ENCODE assay signal across 8 cellular contexts in the genomic region with DNA sequence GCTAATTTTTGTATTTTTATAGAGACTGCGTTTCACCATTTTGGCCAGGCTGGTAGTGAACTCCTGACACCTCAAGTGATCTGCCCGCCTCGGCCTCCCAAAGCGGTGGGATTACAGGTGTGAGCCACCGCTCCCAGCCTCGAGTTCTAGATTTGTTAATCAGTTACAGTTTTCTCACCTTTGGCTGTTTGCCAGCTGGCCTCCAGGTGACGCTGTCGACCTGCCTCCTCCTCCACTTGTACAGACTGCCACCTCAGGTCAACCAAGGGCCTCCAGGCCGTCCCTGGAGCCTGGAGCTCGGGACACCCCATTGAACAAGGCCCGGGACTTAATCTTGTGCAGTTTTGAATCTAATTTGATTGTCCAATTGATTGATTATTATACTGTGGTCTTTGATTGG. TPM values are rescaled to one million over a fixed set of nuclear protein-coding genes. Genes with fewer than 3 reads are reported as not detected.
DNase-seq lines count a peak whose midpoint lies in the region; ATAC-seq and TF ChIP-seq lines count a peak whose summit lies in the region.

No MANE protein-coding gene starts in this region.

- H3K4me1 ChIP-seq in left ventricle myocardium inferior = peaks cover 4% of the 10 kb centered on the region

- ATAC-seq in GM21529 (IDR thresholded peaks at IDR 0.05; ENCODE audit: unreplicated experiment) (no peak), HG03108 (IDR thresholded peaks at IDR 0.05; ENCODE audit: unreplicated experiment) (no peak)

- H3K27ac Mint-ChIP-seq in activated T-helper 2 cell treated with anti-CD3 and anti-CD28 coated beads, Interferon-gamma antibody, Interleukin-2, Interleukin-4, amounts not matched to agents 10 μg/mL and 5 μg/mL and 100 μg/mL, durations not matched to agents 14 hours and 24 hours and 36 hours = no peak overlapping the region
- H3K27ac Mint-ChIP-seq in nephron progenitor cell = no peak overlapping the region

- no peaks in the 10 kb centered on the region for H3K36me3 ChIP-seq in left ventricle myocardium inferior

- no peak overlapping the region for H3K4me3 Mint-ChIP-seq in activated T-helper 2 cell treated with anti-CD3 and anti-CD28 coated beads, Interferon-gamma antibody, Interleukin-2, Interleukin-4, amounts not matched to agents 10 μg/mL and 5 μg/mL and 100 μg/mL, durations not matched to agents 14 hours and 24 hours and 36 hours (ENCODE audit: low read depth)
- H3K4me3 Mint-ChIP-seq in nephron progenitor cell = no peak overlapping the region

- H3K36me3 Mint-ChIP-seq in activated T-helper 2 cell treated with anti-CD3 and anti-CD28 coated beads, Interferon-gamma antibody, Interleukin-2, Interleukin-4, amounts not matched to agents 10 μg/mL and 5 μg/mL and 100 μg/mL, durations not matched to agents 14 hours and 24 hours and 36 hours (ENCODE audit: low read depth) = no peaks in the 10 kb centered on the region
- no peaks in the 10 kb centered on the region for H3K36me3 Mint-ChIP-seq in nephron progenitor cell (ENCODE audit: low read depth)

- peak; percentile 60 for TF ChIP-seq CTCF in nephron progenitor cell (IDR thresholded peaks at IDR 0.05)
- no peak for TF ChIP-seq CTCF in left ventricle myocardium inferior (IDR thresholded peaks at IDR 0.05; ENCODE audit: borderline replicate concordance)

- H3K4me3 ChIP-seq in left ventricle myocardium inferior = no peak overlapping the region

- no peaks in the 10 kb centered on the region for H3K27me3 ChIP-seq in left ventricle myocardium inferior (ENCODE audit: low read depth)

- no peaks in the 10 kb centered on the region for H3K27me3 Mint-ChIP-seq in activated T-helper 2 cell treated with anti-CD3 and anti-CD28 coated beads, Interferon-gamma antibody, Interleukin-2, Interleukin-4, amounts not matched to agents 10 μg/mL and 5 μg/mL and 100 μg/mL, durations not matched to agents 14 hours and 24 hours and 36 hours (ENCODE audit: low read depth)
- peaks cover 9% of the 10 kb centered on the region for H3K27me3 Mint-ChIP-seq in nephron progenitor cell (ENCODE audit: low read depth, poor library complexity)

- intact Hi-C loops in activated T-helper 2 cell treated with anti-CD3 and anti-CD28 coated beads, Interferon-gamma antibody, Interleukin-2, Interleukin-4, amounts not matched to agents 10 μg/mL and 5 μg/mL and 100 μg/mL, durations not matched to agents 14 hours and 24 hours and 36 hours (cut with micrococcal nuclease) = loop anchor here (1.0 kb wide), 1 partner anchor 66 kb away; no protein-coding TSS in a partner anchor
- intact Hi-C loops in left ventricle myocardium inferior (cut with micrococcal nuclease) = loop anchor here (10.0 kb wide), 1 partner anchor 59 kb away; no protein-coding TSS in a partner anchor

- H3K27ac ChIP-seq in left ventricle myocardium inferior (replicated peaks) = no peak overlapping the region

- H3K9me3 ChIP-seq in left ventricle myocardium inferior (replicated peaks) = no peaks in the 10 kb centered on the region

- H3K4me1 Mint-ChIP-seq in activated T-helper 2 cell treated with anti-CD3 and anti-CD28 coated beads, Interferon-gamma antibody, Interleukin-2, Interleukin-4, amounts not matched to agents 10 μg/mL and 5 μg/mL and 100 μg/mL, durations not matched to agents 14 hours and 24 hours and 36 hours (ENCODE audit: low read depth) = peaks cover 10% of the 10 kb centered on the region
- peaks cover 15% of the 10 kb centered on the region for H3K4me1 Mint-ChIP-seq in nephron progenitor cell

- DNase-seq in DMS53 (lab: John Stamatoyannopoulos, UW) = peak; percentile 93
- DNase-seq in NCI-H526 (lab: John Stamatoyannopoulos, UW) = peak; percentile 29 to 66
- DNase-seq in activated T-helper 2 cell treated with anti-CD3 and anti-CD28 coated beads, Interferon-gamma antibody, Interleukin-2, Interleukin-4, amounts not matched to agents 10 μg/mL and 5 μg/mL and 100 μg/mL, durations not matched to agents 14 hours and 24 hours and 36 hours (ENCODE audit: low spot score) = peak; percentile 33
- DNase-seq in nephron progenitor cell = peak; percentile 56
- DNase-seq in erythroblast (lab: John Stamatoyannopoulos, UW) = no peak
- DNase-seq in left ventricle myocardium inferior = no peak

- no peaks in the 10 kb centered on the region for H3K9me3 Mint-ChIP-seq in activated T-helper 2 cell treated with anti-CD3 and anti-CD28 coated beads, Interferon-gamma antibody, Interleukin-2, Interleukin-4, amounts not matched to agents 10 μg/mL and 5 μg/mL and 100 μg/mL, durations not matched to agents 14 hours and 24 hours and 36 hours
- H3K9me3 Mint-ChIP-seq in nephron progenitor cell = no peaks in the 10 kb centered on the region

- TF ChIP-seq POLR2A in erythroblast (IDR thresholded peaks at IDR 0.05; ENCODE audit: low read length) = no peak

RNA-seq across cellular contexts. Expression of gene IER2, which starts 45.5 kb away (rescaled TPM):
- 140 and 143 TPM in 2 replicates for total RNA-seq in activated T-helper 2 cell treated with anti-CD3 and anti-CD28 coated beads, Interferon-gamma antibody, Interleukin-2, Interleukin-4, amounts not matched to agents 10 μg/mL and 5 μg/mL and 100 μg/mL, durations not matched to agents 14 hours and 24 hours and 36 hours
- total RNA-seq in left ventricle myocardium inferior = 17.3 TPM

RNA-seq across cellular contexts. Expression of gene STX10, which starts 45.5 kb away (rescaled TPM):
- total RNA-seq in activated T-helper 2 cell treated with anti-CD3 and anti-CD28 coated beads, Interferon-gamma antibody, Interleukin-2, Interleukin-4, amounts not matched to agents 10 μg/mL and 5 μg/mL and 100 μg/mL, durations not matched to agents 14 hours and 24 hours and 36 hours = 68.9 and 69.1 TPM in 2 replicates
- 39.2 TPM for total RNA-seq in left ventricle myocardium inferior

Comparison
In these comparisons a context has a peak if more than half of its experiments do, and no peak if none do; other contexts are left out.
1. DNase-seq: peak in DMS53 (single experiment), NCI-H526 (2 of 2), activated T-helper 2 cell treated with anti-CD3 and anti-CD28 coated beads, Interferon-gamma antibody, Interleukin-2, Interleukin-4, amounts not matched to agents 10 μg/mL and 5 μg/mL and 100 μg/mL, durations not matched to agents 14 hours and 24 hours and 36 hours (single experiment) and nephron progenitor cell (single experiment); none in erythroblast (0 of 2) and left ventricle myocardium inferior (single experiment).